In genomic region chr1:232548651-232549050, GRCh38 we compare ENCODE assay signal across 1 cellular context.
TF ChIP-seq lines count a peak whose summit lies in the region.

No MANE protein-coding gene starts in this region.

TF ChIP-seq in IMR-90, 13 proteins besides CTCF, POLR2A, EP300 and RAD21 (continued from another document):
- TF ChIP-seq USF2 (IDR thresholded peaks at IDR 0.05; ENCODE audit: low read depth, low read length) (no peak), ELK1 (IDR thresholded peaks at IDR 0.05; ENCODE audit: borderline replicate concordance, low read depth, low read length) (no peak)
